11 cellular contexts compared by ENCODE assay signal in the genomic region with DNA sequence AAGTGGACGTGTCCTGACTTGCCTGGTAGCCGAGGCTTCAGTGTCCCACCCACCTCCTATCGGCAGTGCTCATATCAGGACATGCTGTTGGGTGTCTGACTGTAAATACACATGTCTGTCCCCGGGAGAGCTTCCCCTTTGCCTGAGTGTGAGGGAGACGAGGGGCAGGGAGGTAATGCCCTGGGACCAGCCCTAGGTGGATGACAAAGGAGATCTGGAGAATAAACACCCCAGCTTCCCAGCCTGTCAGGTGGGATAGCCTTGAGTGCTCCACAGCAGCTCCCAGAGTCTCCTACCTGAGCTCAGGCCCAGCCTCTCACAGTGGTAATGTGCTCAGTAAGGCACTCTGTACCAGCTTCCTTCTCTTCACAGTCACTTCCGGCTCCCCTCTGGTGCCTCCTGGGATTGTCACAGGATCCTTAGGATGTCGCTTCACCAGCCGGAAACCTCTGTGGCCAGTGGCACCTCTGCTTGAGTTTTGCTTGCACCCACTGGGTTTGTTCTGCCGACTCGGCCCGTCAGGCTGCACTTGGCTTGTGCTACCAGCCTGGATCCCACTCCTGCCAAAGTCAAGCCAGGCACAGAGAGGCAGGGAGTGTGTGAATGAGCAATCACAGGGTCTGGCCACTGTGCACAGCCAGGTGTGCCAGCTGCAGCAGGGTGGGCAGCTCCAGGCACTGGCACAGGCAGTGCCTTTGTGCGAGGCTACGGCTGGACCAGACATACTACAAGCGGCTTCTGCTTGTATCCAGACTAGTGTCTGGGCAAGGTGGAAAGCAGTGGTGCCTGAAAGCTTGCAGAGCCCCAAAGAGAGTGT. TPM values are rescaled to one million over a fixed set of nuclear protein-coding genes. Genes with fewer than 3 reads are reported as not detected.
DNase-seq lines count a peak whose midpoint lies in the region; ATAC-seq, FAIRE-seq and TF ChIP-seq lines count a peak whose summit lies in the region.
"Had no signal": no experiment of that assay in that cellular context is flagged by ENCODE, and none has a peak within 500 bp of the region (broad histone marks: within the 10 kb centered on the region; RNA-seq: fewer than 3 reads in every experiment).

No MANE protein-coding gene starts in this region.

- H3K79me2 ChIP-seq in keratinocyte (ENCODE audit: control insufficient read depth, insufficient read depth, low read length), result no peaks in the 10 kb centered on the region

- H3K4me3 ChIP-seq in keratinocyte (ENCODE audit: control insufficient read depth in 2 of 3, extremely low read depth in 1 of 3, insufficient read depth in 2 of 3, low read depth in 1 of 3, low read length in 3 of 3) (no peak overlapping the region), upper lobe of left lung (no peak overlapping the region), sigmoid colon (no peak overlapping the region)

- no peaks in the 10 kb centered on the region for H4K20me1 ChIP-seq in keratinocyte (ENCODE audit: control insufficient read depth, extremely low read depth, insufficient read depth, low read length)

- peak; percentile 41 to 52 for ATAC-seq in activated T-cell treated with anti-CD3 and anti-CD28 coated beads, Interleukin-2, amount 50 U/mL, for 72 hours (replicated peaks in 1 of 2)
- peak; percentile 38 to 65 for ATAC-seq in upper lobe of left lung (ENCODE audit: low FRiP score in 2 of 2)

- no peak for TF ChIP-seq EP300 in upper lobe of left lung (IDR thresholded peaks at IDR 0.05)
- no peak for TF ChIP-seq EP300 in sigmoid colon (IDR thresholded peaks at IDR 0.05)

- dilution Hi-C loops in keratinocyte (cut with MboI; ENCODE audit: extremely low pct_ligation_motif_present, low sequenced_read_pairs), result no loop called here

- no peak overlapping the region for H3K4me3 Mint-ChIP-seq in activated T-cell treated with anti-CD3 and anti-CD28 coated beads, Interleukin-2, amount 50 U/mL, for 72 hours

- H3K36me3 ChIP-seq in keratinocyte (ENCODE audit: control insufficient read depth in 2 of 2, extremely low read depth in 1 of 2, insufficient read depth in 2 of 2, low read length in 2 of 2) (no peaks in the 10 kb centered on the region), upper lobe of left lung (no peaks in the 10 kb centered on the region), sigmoid colon (no peaks in the 10 kb centered on the region)

- H3K4me1 Mint-ChIP-seq in activated T-cell treated with anti-CD3 and anti-CD28 coated beads, Interleukin-2, amount 50 U/mL, for 72 hours (ENCODE audit: low read depth), result no peaks in the 10 kb centered on the region

- no peaks in the 10 kb centered on the region for H3K36me3 Mint-ChIP-seq in activated T-cell treated with anti-CD3 and anti-CD28 coated beads, Interleukin-2, amount 50 U/mL, for 72 hours (ENCODE audit: insufficient read depth in 2 of 2)

- H3K27ac ChIP-seq in keratinocyte (ENCODE audit: control insufficient read depth, insufficient read depth, low read length), result no peak overlapping the region
- no peak overlapping the region for H3K27ac ChIP-seq in upper lobe of left lung
- no peak overlapping the region for H3K27ac ChIP-seq in sigmoid colon

- peak overlapping the region; percentile 66 for H2AFZ ChIP-seq in keratinocyte (ENCODE audit: control insufficient read depth, low read length)

- TF ChIP-seq CTCF in keratinocyte (optimal IDR thresholded peaks at IDR 0.05 in 1 of 3, IDR thresholded peaks at IDR 0.05 in 1 of 3, conservative IDR thresholded peaks at IDR 0.05 in 1 of 3; ENCODE audit: extremely low read depth in 1 of 3, insufficient read depth in 2 of 3, low read length in 3 of 3) (no peak), upper lobe of left lung (IDR thresholded peaks at IDR 0.05) (no peak), sigmoid colon (IDR thresholded peaks at IDR 0.05) (no peak)

- H3K9ac ChIP-seq in keratinocyte (ENCODE audit: control insufficient read depth, extremely low read depth, insufficient read depth, low read length), result no peak overlapping the region

- no peak overlapping the region for H3K4me2 ChIP-seq in keratinocyte (ENCODE audit: control insufficient read depth, extremely low read depth, insufficient read depth, low read depth, low read length)

- H3K27me3 ChIP-seq in keratinocyte (ENCODE audit: control insufficient read depth, extremely low read depth, insufficient read depth, low read length), result no peaks in the 10 kb centered on the region
- no peaks in the 10 kb centered on the region for H3K27me3 ChIP-seq in upper lobe of left lung
- no peaks in the 10 kb centered on the region for H3K27me3 ChIP-seq in sigmoid colon

- no peak for DNase-seq in activated T-cell treated with anti-CD3 and anti-CD28 coated beads, Interleukin-2, amount 50 U/mL, for 72 hours
- DNase-seq in activated T-cell treated with anti-CD3 and anti-CD28 coated beads for 4 hours (no peak), UCSD-AML1 (lab: John Stamatoyannopoulos, UW; ENCODE audit: unreplicated experiment) (peak; percentile 29), keratinocyte (ENCODE audit: low read depth, low spot score) (no peak), upper lobe of left lung (peak in 1 of 2 donors; percentile 44), anterior cingulate cortex (lab: John Stamatoyannopoulos, UW) (no peak), sigmoid colon (no peak), NCI-H2107 treated with DMSO at 0.1 percent for 48 hours (lab: John Stamatoyannopoulos, UW; ENCODE audit: unreplicated experiment) (no peak)
- DNase-seq: activated gamma-delta T cell, NCI-H187 had no signal

- TF ChIP-seq POLR2A in upper lobe of left lung (IDR thresholded peaks at IDR 0.05), result no peak
- no peak for TF ChIP-seq POLR2A in sigmoid colon (IDR thresholded peaks at IDR 0.05)

- 88 to 90% methylated on average over 13 to 14 of the region's 14 CpGs for WGBS in upper lobe of left lung, 2 donors
- 88% methylated on average over 14 of the region's 14 CpGs for WGBS in sigmoid colon, 2 donors

- no peaks in the 10 kb centered on the region for H3K9me1 ChIP-seq in keratinocyte (ENCODE audit: control insufficient read depth, extremely low read depth, insufficient read depth, low read length)

- no peak for FAIRE-seq in keratinocyte (lab: Jason Lieb, UNC)
- FAIRE-seq: colon had no signal

- no peak overlapping the region for H3K27ac Mint-ChIP-seq in activated T-cell treated with anti-CD3 and anti-CD28 coated beads, Interleukin-2, amount 50 U/mL, for 72 hours

- intact Hi-C loops in sigmoid colon (cut with DNase I), result no loop called here

- H3K9me3 ChIP-seq in keratinocyte (ENCODE audit: control insufficient read depth, low read depth, low read length) (no peaks in the 10 kb centered on the region), upper lobe of left lung (no peaks in the 10 kb centered on the region), sigmoid colon (peaks cover 0 to 3% (median under 1%) of the 10 kb centered on the region in 4 donors)

- no peaks in the 10 kb centered on the region for H3K9me3 Mint-ChIP-seq in activated T-cell treated with anti-CD3 and anti-CD28 coated beads, Interleukin-2, amount 50 U/mL, for 72 hours

- no peaks in the 10 kb centered on the region for H3K27me3 Mint-ChIP-seq in activated T-cell treated with anti-CD3 and anti-CD28 coated beads, Interleukin-2, amount 50 U/mL, for 72 hours (ENCODE audit: low read depth)

- H3K4me1 ChIP-seq in keratinocyte (ENCODE audit: control insufficient read depth, extremely low read depth, insufficient read depth, low read length) (peaks cover 8% of the 10 kb centered on the region), upper lobe of left lung (no peaks in the 10 kb centered on the region), sigmoid colon (no peaks in the 10 kb centered on the region)

RNA-seq across cellular contexts. Expression of a gene that starts 54.4 kb away (rescaled TPM):
- total RNA-seq in activated T-cell treated with anti-CD3 and anti-CD28 coated beads, Interleukin-2, amount 50 U/mL, for 72 hours, result 100 to 1,000 TPM in 1 of 2 donors, 10 to 100 TPM in 1; 85.1 to 111 TPM
- polyA plus RNA-seq in keratinocyte, result 0.56 to 2.3 TPM (median 1.5 TPM) in 3 replicates
- 1.4 TPM for polyA plus RNA-seq in keratinocyte (2011; ENCODE audit: low read depth)
- 0.95 and 1.2 TPM in 2 replicates for polyA plus RNA-seq in keratinocyte (2011; cell fraction: cytosol; rRNA removed)
- polyA plus RNA-seq in keratinocyte (2011; cell fraction: nucleus; rRNA removed), result 0.59 and 0.76 TPM in 2 replicates
- polyA plus RNA-seq in keratinocyte (2012; ENCODE audit: low replicate concordance), result 0.32 and 0.83 TPM in 2 replicates
- polyA minus RNA-seq in keratinocyte, result 0.43 TPM in 1 of 3 replicates, not detected in the others
- polyA minus RNA-seq in keratinocyte (2011; cell fraction: cytosol; rRNA and poly(A)+ RNA removed), result not detected
- not detected in 2 replicates for polyA minus RNA-seq in keratinocyte (2011; cell fraction: nucleus; rRNA and poly(A)+ RNA removed)
- total RNA-seq in upper lobe of left lung, result 1,000 to 10,000 TPM in 2 of 6 donors, 100 to 1,000 TPM in 4; 359 to 1,301 (median 720) TPM
- total RNA-seq in sigmoid colon, result 10 to 100 TPM; 30.4 to 65.3 (median 43.3) TPM
- polyA plus RNA-seq in sigmoid colon, result 10 to 100 TPM in 1 of 3 donors, 1 to 10 TPM in 2; 8.3 to 11.3 (median 8.4) TPM
